8 cellular contexts compared by ENCODE assay signal in genomic region chr12:56590237-56590830, GRCh38. TPM values are rescaled to one million over a fixed set of nuclear protein-coding genes. Genes with fewer than 3 reads are reported as not detected.
DNase-seq lines count a peak whose midpoint lies in the region; ATAC-seq and TF ChIP-seq lines count a peak whose summit lies in the region.

No MANE protein-coding gene starts in this region.

- intact Hi-C loops in activated CD4-positive, alpha-beta T cell treated with anti-CD3 and anti-CD28 coated beads, Interleukin-2, amount 10 ng/mL, durations not matched to agents 24 days and 14 days (cut with micrococcal nuclease) = no loop called here

- peaks cover 5% of the 10 kb centered on the region for H3K36me3 Mint-ChIP-seq in activated CD4-positive, alpha-beta T cell treated with anti-CD3 and anti-CD28 coated beads, Interleukin-2, amount 10 ng/mL, durations not matched to agents 24 days and 14 days (ENCODE audit: low read depth)
- peaks cover 8% of the 10 kb centered on the region; the same call in 1 of the 2 replicates for H3K36me3 Mint-ChIP-seq in WTC11

- no peak overlapping the region for H3K27ac ChIP-seq in mesendoderm (ENCODE audit: low read depth, low read length)

- H3K27me3 Mint-ChIP-seq in activated CD4-positive, alpha-beta T cell treated with anti-CD3 and anti-CD28 coated beads, Interleukin-2, amount 10 ng/mL, durations not matched to agents 24 days and 14 days = no peaks in the 10 kb centered on the region
- H3K27me3 Mint-ChIP-seq in WTC11 (ENCODE audit: low read depth) = no peaks in the 10 kb centered on the region

- peak; percentile 74 for ATAC-seq in WTC11
- ATAC-seq in GM18858 (IDR thresholded peaks at IDR 0.05; ENCODE audit: unreplicated experiment) = no peak
- ATAC-seq in HG03139 (IDR thresholded peaks at IDR 0.05; ENCODE audit: unreplicated experiment) = no peak

- H3K9ac ChIP-seq in mesendoderm (ENCODE audit: low read length) = no peak overlapping the region

- H3K56ac ChIP-seq in mesendoderm (ENCODE audit: low read length) = no peak overlapping the region

- no peak overlapping the region for H3K4me3 ChIP-seq in mesendoderm (ENCODE audit: low read length)

- H2AK5ac ChIP-seq in mesendoderm (ENCODE audit: low read length) = no peak overlapping the region

- H3K4me1 Mint-ChIP-seq in activated CD4-positive, alpha-beta T cell treated with anti-CD3 and anti-CD28 coated beads, Interleukin-2, amount 10 ng/mL, durations not matched to agents 24 days and 14 days = peaks cover 1% of the 10 kb centered on the region
- peaks cover 48% of the 10 kb centered on the region for H3K4me1 Mint-ChIP-seq in WTC11

- no peak overlapping the region for H3K4me2 ChIP-seq in mesendoderm (ENCODE audit: low read length)

- no peaks in the 10 kb centered on the region for H3K79me2 ChIP-seq in mesendoderm (ENCODE audit: control insufficient read depth, insufficient read depth, low read length)

- peak; percentile 65 for DNase-seq in activated CD4-positive, alpha-beta T cell treated with anti-CD3 and anti-CD28 coated beads, Interleukin-2, amount 10 ng/mL, durations not matched to agents 24 days and 14 days
- DNase-seq in activated CD4-positive, alpha-beta T cell treated with anti-CD3 and anti-CD28 coated beads for 4 hours = no peak
- DNase-seq in WTC11 (ENCODE audit: low spot score) (peak; percentile 35), mesendoderm (peak; percentile 77), HPDE6-E6E7 (ENCODE audit: extremely low spot score) (no peak)

- no peak overlapping the region for H4K5ac ChIP-seq in mesendoderm (ENCODE audit: low read length)

- no peaks in the 10 kb centered on the region for H3K27me3 ChIP-seq in mesendoderm (ENCODE audit: insufficient read depth, low read length, poor library complexity)

- H3K79me1 ChIP-seq in mesendoderm (ENCODE audit: low read length) = no peaks in the 10 kb centered on the region

- CTCF ChIA-PET in WTC11 (lab: Charles Lee) = interaction anchor here (0.6 to 8.5 kb wide), 17 partner anchors 9 to 126 kb away, joined by 3 to 83 read pairs (median 5); partner anchors contain the start of gene RBMS2

- POLR2A ChIA-PET in WTC11 (lab: Charles Lee) = no interaction called here

- no peak overlapping the region for H3K27ac Mint-ChIP-seq in activated CD4-positive, alpha-beta T cell treated with anti-CD3 and anti-CD28 coated beads, Interleukin-2, amount 10 ng/mL, durations not matched to agents 24 days and 14 days
- H3K27ac Mint-ChIP-seq in WTC11 = 0 out of 2 replicates have a peak overlapping the region, but pooled peaks have one; percentile 58

- H4K8ac ChIP-seq in mesendoderm (ENCODE audit: low read depth, low read length) = no peak overlapping the region

- no peak overlapping the region for H2BK5ac ChIP-seq in mesendoderm (ENCODE audit: low read length)

- H3K4ac ChIP-seq in mesendoderm (ENCODE audit: low read depth, low read length) = no peak overlapping the region

- no peak for TF ChIP-seq EP300 in Ishikawa (IDR thresholded peaks at IDR 0.05; ENCODE audit: borderline replicate concordance)

- H2BK15ac ChIP-seq in mesendoderm (replicated peaks; ENCODE audit: low read depth) = no peak overlapping the region

- H3K9me3 Mint-ChIP-seq in activated CD4-positive, alpha-beta T cell treated with anti-CD3 and anti-CD28 coated beads, Interleukin-2, amount 10 ng/mL, durations not matched to agents 24 days and 14 days = no peaks in the 10 kb centered on the region
- H3K9me3 Mint-ChIP-seq in WTC11 = no peaks in the 10 kb centered on the region

- H3K4me3 Mint-ChIP-seq in activated CD4-positive, alpha-beta T cell treated with anti-CD3 and anti-CD28 coated beads, Interleukin-2, amount 10 ng/mL, durations not matched to agents 24 days and 14 days = no peak overlapping the region
- H3K4me3 Mint-ChIP-seq in WTC11 = no peak overlapping the region

- H3K4me1 ChIP-seq in mesendoderm (ENCODE audit: control insufficient read depth, low read depth, low read length) = no peaks in the 10 kb centered on the region

- no peak overlapping the region for H3K23ac ChIP-seq in mesendoderm (ENCODE audit: low read length)

- H3K36me3 ChIP-seq in mesendoderm (ENCODE audit: control insufficient read depth, insufficient read depth, low read length) = peaks cover 4% of the 10 kb centered on the region

- H3K18ac ChIP-seq in mesendoderm (ENCODE audit: low read length) = no peak overlapping the region

- 0 out of 2 replicates have a peak, but pooled peaks have one; percentile 17 for TF ChIP-seq CTCF in WTC11 (IDR thresholded peaks at IDR 0.05)

- H2BK120ac ChIP-seq in mesendoderm (ENCODE audit: low read depth, low read length) = no peak overlapping the region

- TF ChIP-seq RAD21 in Ishikawa (IDR thresholded peaks at IDR 0.05; ENCODE audit: low read depth) = peak; percentile 49

- WGBS in mesendoderm (ENCODE audit: extremely low coverage, insufficient coverage, low lambda C conversion rate) = no CpG with 5 or more reads among the region's 3 CpGs

TF ChIP-seq in Ishikawa, 13 proteins besides CTCF, POLR2A, EP300 and RAD21:
- TF ChIP-seq EGR1 (IDR thresholded peaks at IDR 0.05) = no peak
- TF ChIP-seq YY1 (IDR thresholded peaks at IDR 0.05; ENCODE audit: low read depth) = no peak
- no peak for TF ChIP-seq CEBPB (IDR thresholded peaks at IDR 0.05)
- no peak for TF ChIP-seq ZBTB7A (IDR thresholded peaks at IDR 0.05; ENCODE audit: low read depth)

TF ChIP-seq in WTC11, 78 proteins besides CTCF, POLR2A, EP300 and RAD21 (continues in another document):
- TF ChIP-seq NR2C2 (CRISPR knock-in tag; IDR thresholded peaks at IDR 0.05) (no peak), NFE2L1 (CRISPR knock-in tag; IDR thresholded peaks at IDR 0.05) (no peak), IRF1 (CRISPR knock-in tag; IDR thresholded peaks at IDR 0.05) (no peak), CREB1 (CRISPR knock-in tag; IDR thresholded peaks at IDR 0.05) (no peak), IRF2 (CRISPR knock-in tag; IDR thresholded peaks at IDR 0.05; ENCODE audit: borderline replicate concordance, low read depth) (no peak), MYBL2 (CRISPR knock-in tag; IDR thresholded peaks at IDR 0.05) (no peak), ZNF423 (CRISPR knock-in tag; IDR thresholded peaks at IDR 0.05) (no peak), ZNF512 (CRISPR knock-in tag; IDR thresholded peaks at IDR 0.05; ENCODE audit: borderline replicate concordance) (no peak)
- TF ChIP-seq, protein P1, sequence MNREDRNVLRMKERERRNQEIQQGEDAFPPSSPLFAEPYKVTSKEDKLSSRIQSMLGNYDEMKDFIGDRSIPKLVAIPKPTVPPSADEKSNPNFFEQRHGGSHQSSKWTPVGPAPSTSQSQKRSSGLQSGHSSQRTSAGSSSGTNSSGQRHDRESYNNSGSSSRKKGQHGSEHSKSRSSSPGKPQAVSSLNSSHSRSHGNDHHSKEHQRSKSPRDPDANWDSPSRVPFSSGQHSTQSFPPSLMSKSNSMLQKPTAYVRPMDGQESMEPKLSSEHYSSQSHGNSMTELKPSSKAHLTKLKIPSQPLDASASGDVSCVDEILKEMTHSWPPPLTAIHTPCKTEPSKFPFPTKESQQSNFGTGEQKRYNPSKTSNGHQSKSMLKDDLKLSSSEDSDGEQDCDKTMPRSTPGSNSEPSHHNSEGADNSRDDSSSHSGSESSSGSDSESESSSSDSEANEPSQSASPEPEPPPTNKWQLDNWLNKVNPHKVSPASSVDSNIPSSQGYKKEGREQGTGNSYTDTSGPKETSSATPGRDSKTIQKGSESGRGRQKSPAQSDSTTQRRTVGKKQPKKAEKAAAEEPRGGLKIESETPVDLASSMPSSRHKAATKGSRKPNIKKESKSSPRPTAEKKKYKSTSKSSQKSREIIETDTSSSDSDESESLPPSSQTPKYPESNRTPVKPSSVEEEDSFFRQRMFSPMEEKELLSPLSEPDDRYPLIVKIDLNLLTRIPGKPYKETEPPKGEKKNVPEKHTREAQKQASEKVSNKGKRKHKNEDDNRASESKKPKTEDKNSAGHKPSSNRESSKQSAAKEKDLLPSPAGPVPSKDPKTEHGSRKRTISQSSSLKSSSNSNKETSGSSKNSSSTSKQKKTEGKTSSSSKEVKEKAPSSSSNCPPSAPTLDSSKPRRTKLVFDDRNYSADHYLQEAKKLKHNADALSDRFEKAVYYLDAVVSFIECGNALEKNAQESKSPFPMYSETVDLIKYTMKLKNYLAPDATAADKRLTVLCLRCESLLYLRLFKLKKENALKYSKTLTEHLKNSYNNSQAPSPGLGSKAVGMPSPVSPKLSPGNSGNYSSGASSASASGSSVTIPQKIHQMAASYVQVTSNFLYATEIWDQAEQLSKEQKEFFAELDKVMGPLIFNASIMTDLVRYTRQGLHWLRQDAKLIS (CRISPR knock-in tag; IDR thresholded peaks at IDR 0.05; ENCODE audit: borderline replicate concordance) = no peak

RNA-seq across cellular contexts. Expression of gene BAZ2A, which starts 39.8 kb away (rescaled TPM):
- total RNA-seq in activated CD4-positive, alpha-beta T cell treated with anti-CD3 and anti-CD28 coated beads, Interleukin-2, amount 10 ng/mL, durations not matched to agents 24 days and 14 days = 117 and 118 TPM in 2 replicates
- 103 to 114 TPM (median 108 TPM) in 3 replicates for total RNA-seq in WTC11 (2021)
- 66.2 TPM for polyA plus RNA-seq in mesendoderm (2013, experiment 1 of 2)
- 68.8 TPM for polyA plus RNA-seq in mesendoderm (2013, experiment 2 of 2)

RNA-seq across cellular contexts. Expression of gene ATP5F1B, which starts 55.5 kb away (rescaled TPM):
- 760 and 771 TPM in 2 replicates for total RNA-seq in activated CD4-positive, alpha-beta T cell treated with anti-CD3 and anti-CD28 coated beads, Interleukin-2, amount 10 ng/mL, durations not matched to agents 24 days and 14 days
- 971 to 1,064 TPM (median 1,005 TPM) in 3 replicates for total RNA-seq in WTC11 (2021)
- 707 TPM for polyA plus RNA-seq in mesendoderm (2013, experiment 1 of 2)
- polyA plus RNA-seq in mesendoderm (2013, experiment 2 of 2) = 706 TPM

Comparison
In these comparisons a context has a peak if more than half of its experiments do, and no peak if none do; other contexts are left out.
1. DNase-seq: peak in activated CD4-positive, alpha-beta T cell treated with anti-CD3 and anti-CD28 coated beads, Interleukin-2, amount 10 ng/mL, durations not matched to agents 24 days and 14 days (single experiment), WTC11 (single experiment) and mesendoderm (single experiment); none in activated CD4-positive, alpha-beta T cell treated with anti-CD3 and anti-CD28 coated beads for 4 hours (0 of 2) and HPDE6-E6E7 (single experiment).